ENCODE assay signal across 16 cellular contexts in genomic region chr7:91457208-91457607, GRCh38.
DNase-seq lines count a peak whose midpoint lies in the region; ATAC-seq and TF ChIP-seq lines count a peak whose summit lies in the region.
"Had no signal": no experiment of that assay in that cellular context is flagged by ENCODE, and none has a peak within 500 bp of the region (broad histone marks: within the 10 kb centered on the region; RNA-seq: fewer than 3 reads in every experiment).

No MANE protein-coding gene starts in this region.

- ATAC-seq in gastrocnemius medialis, result no peak
- ATAC-seq: CD8-positive, alpha-beta T cell had no signal

- TF ChIP-seq POLR2A in tibial nerve (IDR thresholded peaks at IDR 0.05), result no peak
- no peak for TF ChIP-seq POLR2A in gastrocnemius medialis (IDR thresholded peaks at IDR 0.05)

- TF ChIP-seq EP300 in tibial nerve (IDR thresholded peaks at IDR 0.05), result no peak

- H3K27ac ChIP-seq in osteoblast (ENCODE audit: low read depth, low read length) (no peak overlapping the region), tibial nerve (no peak overlapping the region), colonic mucosa (no peak overlapping the region), gastrocnemius medialis (no peak overlapping the region)
- H3K27ac ChIP-seq: BLaER1, C4-2B had no signal

- H3K27me3 ChIP-seq in osteoblast (ENCODE audit: insufficient read depth, low read length), result no peaks in the 10 kb centered on the region
- H3K27me3 ChIP-seq in tibial nerve, result no peaks in the 10 kb centered on the region
- H3K27me3 ChIP-seq in colonic mucosa, result peaks cover 3% of the 10 kb centered on the region
- H3K27me3 ChIP-seq in gastrocnemius medialis, result no peaks in the 10 kb centered on the region
- H3K27me3 ChIP-seq: BLaER1 had no signal

- DNase-seq in astrocyte of the cerebellum (ENCODE audit: low read depth) (peak; percentile 18), fibroblast of the aortic adventitia (ENCODE audit: low read depth) (peak; percentile 71), osteoblast (ENCODE audit: insufficient read length, low spot score, missing footprints) (peak; percentile 53), tibial nerve (ENCODE audit: low spot score in 2 of 2) (no peak), colonic mucosa (no peak), gastrocnemius medialis (no peak)
- DNase-seq: Caco-2; CD4-positive, CD25-positive, alpha-beta regulatory T cell; CD8-positive, alpha-beta T cell; DMS153; DND-41; GOT3; HFFc6 had no signal

- H3K4me3 ChIP-seq in astrocyte of the cerebellum (ENCODE audit: low read depth, low read length) (no peak overlapping the region), fibroblast of the aortic adventitia (ENCODE audit: low read depth, low read length) (no peak overlapping the region), osteoblast (ENCODE audit: insufficient read depth, low read length) (no peak overlapping the region), tibial nerve (no peak overlapping the region), colonic mucosa (no peak overlapping the region), gastrocnemius medialis (no peak overlapping the region)
- H3K4me3 ChIP-seq: BLaER1, HAP-1 had no signal

- intact Hi-C loops in colonic mucosa (cut with DNase I), result no loop called here
- intact Hi-C loops in gastrocnemius medialis (cut with DNase I; ENCODE audit: low total_unique reads), result no loop called here

- 46 to 63% methylated on average over 1 of the region's 1 CpG for WGBS in tibial nerve, 2 donors

- H4K20me1 ChIP-seq in osteoblast (ENCODE audit: insufficient read depth, low read length), result no peaks in the 10 kb centered on the region
- H4K20me1 ChIP-seq: BLaER1 had no signal

- no peaks in the 10 kb centered on the region for H3K79me2 ChIP-seq in osteoblast (ENCODE audit: insufficient read depth, low read length)

- no peak for TF ChIP-seq CTCF in astrocyte of the cerebellum (IDR thresholded peaks at IDR 0.05; ENCODE audit: low read depth, low read length, missing control alignments)
- TF ChIP-seq CTCF in fibroblast of the aortic adventitia (IDR thresholded peaks at IDR 0.05; ENCODE audit: insufficient read depth, low read length), result no peak
- TF ChIP-seq CTCF in osteoblast (IDR thresholded peaks at IDR 0.05; ENCODE audit: extremely low read depth, low read depth, low read length), result no peak
- no peak for TF ChIP-seq CTCF in tibial nerve (IDR thresholded peaks at IDR 0.05)
- no peak for TF ChIP-seq CTCF in colonic mucosa (IDR thresholded peaks at IDR 0.05)
- TF ChIP-seq CTCF in gastrocnemius medialis (IDR thresholded peaks at IDR 0.05 in 4 of 5, conservative IDR thresholded peaks at IDR 0.05 in 1 of 5), result no peak

- H3K4me2 ChIP-seq in osteoblast (ENCODE audit: insufficient read depth, low read length), result no peak overlapping the region
- H3K4me2 ChIP-seq: BLaER1 had no signal

- no peak overlapping the region for H2AFZ ChIP-seq in osteoblast (ENCODE audit: low read length)

- peaks cover 8% of the 10 kb centered on the region for H3K4me1 ChIP-seq in osteoblast (ENCODE audit: insufficient read depth, low read length)
- H3K4me1 ChIP-seq in tibial nerve, result peaks cover 0 to 3% (median 0%) of the 10 kb centered on the region in 4 donors
- no peaks in the 10 kb centered on the region for H3K4me1 ChIP-seq in colonic mucosa
- no peaks in the 10 kb centered on the region for H3K4me1 ChIP-seq in gastrocnemius medialis
- H3K4me1 ChIP-seq: BLaER1, Caco-2, HAP-1 had no signal

- H3K9me3 ChIP-seq in osteoblast (ENCODE audit: low read depth, low read length), result no peaks in the 10 kb centered on the region
- peaks cover 0 to 9% (median 0%) of the 10 kb centered on the region in 4 donors for H3K9me3 ChIP-seq in tibial nerve
- H3K9me3 ChIP-seq in colonic mucosa, result no peaks in the 10 kb centered on the region
- peaks cover 0 to 4% (median 0%) of the 10 kb centered on the region in 3 donors for H3K9me3 ChIP-seq in gastrocnemius medialis
- H3K9me3 ChIP-seq: HAP-1 had no signal

- no peak overlapping the region for H3K9ac ChIP-seq in colonic mucosa (ENCODE audit: low read depth in 2 of 2, low read length in 2 of 2)
- H3K9ac ChIP-seq: BLaER1 had no signal

- no peaks in the 10 kb centered on the region for H3K36me3 ChIP-seq in osteoblast (ENCODE audit: insufficient read depth, low read length)
- H3K36me3 ChIP-seq in tibial nerve, result no peaks in the 10 kb centered on the region
- H3K36me3 ChIP-seq in colonic mucosa, result no peaks in the 10 kb centered on the region
- no peaks in the 10 kb centered on the region for H3K36me3 ChIP-seq in gastrocnemius medialis
- H3K36me3 ChIP-seq: BLaER1, HAP-1 had no signal

- in situ Hi-C loops in astrocyte of the cerebellum (cut with HindIII; ENCODE audit: low sequenced_read_pairs), result no loop called here
- in situ Hi-C loops in gastrocnemius medialis (cut with MboI; ENCODE audit: low sequenced_read_pairs in 4 of 4), result no loop called here

Comparison
In these comparisons a context has a peak if more than half of its experiments do, and no peak if none do; other contexts are left out.
1. DNase-seq: peak in astrocyte of the cerebellum (single experiment), fibroblast of the aortic adventitia (single experiment) and osteoblast (single experiment); none in tibial nerve (0 of 2), colonic mucosa (single experiment) and gastrocnemius medialis (0 of 2).